In the genomic region with DNA sequence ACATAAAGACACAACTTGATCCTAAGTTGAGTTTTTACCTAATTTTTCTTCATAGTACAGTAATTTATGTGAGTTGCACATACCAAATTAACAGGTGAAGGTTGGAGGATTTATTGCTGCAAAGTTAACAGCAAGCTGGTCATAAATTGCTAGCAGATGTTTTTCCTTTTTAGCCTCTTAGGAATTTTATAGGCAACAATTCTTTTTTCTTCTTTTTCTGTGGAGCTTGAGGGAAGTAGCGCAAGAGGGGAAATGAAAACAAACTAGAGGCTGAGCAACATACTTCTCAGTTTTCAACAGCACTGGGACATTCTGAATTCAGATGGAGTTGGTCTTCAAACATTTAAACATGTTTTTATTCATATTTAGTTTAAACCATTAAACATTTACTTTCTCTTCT, we compare ENCODE assay signal across 1 cellular context.
TF ChIP-seq lines count a peak whose summit lies in the region.

No MANE protein-coding gene starts in this region.

TF ChIP-seq in HEK293T, 16 proteins besides CTCF, POLR2A, EP300 and RAD21:
- TF ChIP-seq, protein P1, sequence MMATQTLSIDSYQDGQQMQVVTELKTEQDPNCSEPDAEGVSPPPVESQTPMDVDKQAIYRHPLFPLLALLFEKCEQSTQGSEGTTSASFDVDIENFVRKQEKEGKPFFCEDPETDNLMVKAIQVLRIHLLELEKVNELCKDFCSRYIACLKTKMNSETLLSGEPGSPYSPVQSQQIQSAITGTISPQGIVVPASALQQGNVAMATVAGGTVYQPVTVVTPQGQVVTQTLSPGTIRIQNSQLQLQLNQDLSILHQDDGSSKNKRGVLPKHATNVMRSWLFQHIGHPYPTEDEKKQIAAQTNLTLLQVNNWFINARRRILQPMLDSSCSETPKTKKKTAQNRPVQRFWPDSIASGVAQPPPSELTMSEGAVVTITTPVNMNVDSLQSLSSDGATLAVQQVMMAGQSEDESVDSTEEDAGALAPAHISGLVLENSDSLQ (IDR thresholded peaks at IDR 0.05), result peak; percentile 45
- TF ChIP-seq LEF1 (IDR thresholded peaks at IDR 0.05; ENCODE audit: borderline replicate concordance), result no peak
